ENCODE assay signal across 1 cellular context in the genomic region with DNA sequence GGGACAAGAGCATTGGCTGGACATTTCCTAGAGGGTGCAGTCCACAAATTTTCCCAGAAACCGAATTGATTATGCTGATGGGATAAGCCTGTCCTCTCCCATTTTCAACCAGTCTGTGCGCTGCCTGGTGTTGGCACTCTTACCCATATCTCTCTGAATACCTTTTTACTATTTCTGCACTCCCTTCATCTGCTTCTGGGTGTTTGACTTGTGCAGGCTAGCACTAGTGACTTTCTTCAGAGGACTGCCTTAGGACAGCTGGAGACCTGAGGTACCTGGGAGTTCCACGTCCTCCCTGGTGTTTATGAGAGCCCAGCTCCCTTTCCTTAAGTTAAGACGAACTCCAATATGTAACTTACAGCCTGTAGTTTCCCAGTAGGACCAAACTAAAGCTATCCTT.
TF ChIP-seq lines count a peak whose summit lies in the region.

No MANE protein-coding gene starts in this region.

TF ChIP-seq in GM12878, 131 proteins besides CTCF, POLR2A, EP300 and RAD21 (continued from another document):
- TF ChIP-seq CREB1 (IDR thresholded peaks at IDR 0.05; ENCODE audit: low read depth), result no peak
- TF ChIP-seq, protein P1, sequence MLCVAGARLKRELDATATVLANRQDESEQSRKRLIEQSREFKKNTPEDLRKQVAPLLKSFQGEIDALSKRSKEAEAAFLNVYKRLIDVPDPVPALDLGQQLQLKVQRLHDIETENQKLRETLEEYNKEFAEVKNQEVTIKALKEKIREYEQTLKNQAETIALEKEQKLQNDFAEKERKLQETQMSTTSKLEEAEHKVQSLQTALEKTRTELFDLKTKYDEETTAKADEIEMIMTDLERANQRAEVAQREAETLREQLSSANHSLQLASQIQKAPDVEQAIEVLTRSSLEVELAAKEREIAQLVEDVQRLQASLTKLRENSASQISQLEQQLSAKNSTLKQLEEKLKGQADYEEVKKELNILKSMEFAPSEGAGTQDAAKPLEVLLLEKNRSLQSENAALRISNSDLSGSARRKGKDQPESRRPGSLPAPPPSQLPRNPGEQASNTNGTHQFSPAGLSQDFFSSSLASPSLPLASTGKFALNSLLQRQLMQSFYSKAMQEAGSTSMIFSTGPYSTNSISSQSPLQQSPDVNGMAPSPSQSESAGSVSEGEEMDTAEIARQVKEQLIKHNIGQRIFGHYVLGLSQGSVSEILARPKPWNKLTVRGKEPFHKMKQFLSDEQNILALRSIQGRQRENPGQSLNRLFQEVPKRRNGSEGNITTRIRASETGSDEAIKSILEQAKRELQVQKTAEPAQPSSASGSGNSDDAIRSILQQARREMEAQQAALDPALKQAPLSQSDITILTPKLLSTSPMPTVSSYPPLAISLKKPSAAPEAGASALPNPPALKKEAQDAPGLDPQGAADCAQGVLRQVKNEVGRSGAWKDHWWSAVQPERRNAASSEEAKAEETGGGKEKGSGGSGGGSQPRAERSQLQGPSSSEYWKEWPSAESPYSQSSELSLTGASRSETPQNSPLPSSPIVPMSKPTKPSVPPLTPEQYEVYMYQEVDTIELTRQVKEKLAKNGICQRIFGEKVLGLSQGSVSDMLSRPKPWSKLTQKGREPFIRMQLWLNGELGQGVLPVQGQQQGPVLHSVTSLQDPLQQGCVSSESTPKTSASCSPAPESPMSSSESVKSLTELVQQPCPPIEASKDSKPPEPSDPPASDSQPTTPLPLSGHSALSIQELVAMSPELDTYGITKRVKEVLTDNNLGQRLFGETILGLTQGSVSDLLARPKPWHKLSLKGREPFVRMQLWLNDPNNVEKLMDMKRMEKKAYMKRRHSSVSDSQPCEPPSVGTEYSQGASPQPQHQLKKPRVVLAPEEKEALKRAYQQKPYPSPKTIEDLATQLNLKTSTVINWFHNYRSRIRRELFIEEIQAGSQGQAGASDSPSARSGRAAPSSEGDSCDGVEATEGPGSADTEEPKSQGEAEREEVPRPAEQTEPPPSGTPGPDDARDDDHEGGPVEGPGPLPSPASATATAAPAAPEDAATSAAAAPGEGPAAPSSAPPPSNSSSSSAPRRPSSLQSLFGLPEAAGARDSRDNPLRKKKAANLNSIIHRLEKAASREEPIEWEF (IDR thresholded peaks at IDR 0.05; ENCODE audit: insufficient replicate concordance, low read depth, low read length), result no peak
- no peak for TF ChIP-seq BHLHE40 (IDR thresholded peaks at IDR 0.05; ENCODE audit: borderline replicate concordance in 1 of 2, low read depth in 2 of 2, low read length in 1 of 2)
- no peak for TF ChIP-seq JUNB (IDR thresholded peaks at IDR 0.05)
- TF ChIP-seq HDAC6 (IDR thresholded peaks at IDR 0.05; ENCODE audit: unreplicated experiment), result no peak
